8 cellular contexts compared by ENCODE assay signal in the genomic region with DNA sequence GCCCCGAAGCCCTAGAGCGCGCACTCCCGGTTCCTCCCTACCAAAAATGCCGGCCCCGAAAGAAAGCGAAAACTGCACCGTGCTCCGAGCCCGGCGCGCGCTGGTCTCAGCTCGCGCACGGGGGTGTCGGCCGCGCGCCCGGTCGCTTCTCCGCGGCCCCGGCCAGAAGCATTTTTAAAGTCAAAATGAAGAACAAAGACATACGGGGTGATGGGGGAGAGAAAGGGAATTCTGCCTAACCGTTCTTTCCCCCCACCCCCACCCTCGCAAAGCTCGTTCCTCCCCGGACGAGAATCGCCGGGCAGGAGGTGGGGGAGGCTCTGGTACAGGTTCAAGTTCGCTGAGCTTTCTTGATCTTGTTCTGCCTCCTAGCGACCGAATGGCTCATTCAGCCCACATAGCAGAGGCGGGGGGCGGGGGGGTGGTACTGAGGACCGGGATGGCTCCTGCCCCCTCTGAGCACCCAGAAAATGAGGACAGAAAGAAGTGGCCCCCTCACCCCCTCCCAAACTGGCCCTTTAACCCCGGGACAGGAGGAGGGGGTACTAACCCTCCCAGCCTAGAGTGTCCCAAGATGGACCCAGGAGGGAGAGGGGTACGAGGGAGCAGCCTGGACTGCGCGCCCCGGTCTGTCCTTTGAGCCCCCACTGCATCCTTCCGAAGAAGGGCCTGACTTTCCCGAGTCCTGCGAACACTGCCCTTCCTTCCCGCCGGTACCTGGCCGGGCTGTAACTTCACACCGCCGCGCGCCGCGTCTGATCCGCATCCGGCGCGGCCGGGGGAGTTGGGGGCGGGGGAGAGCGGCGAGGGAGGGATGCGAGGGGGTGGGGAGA. TPM values are rescaled to one million over a fixed set of nuclear protein-coding genes. Genes with fewer than 3 reads are reported as not detected.
A peak's percentile ranks its signal among the peaks of the same experiment; 100 is the strongest.
DNase-seq lines count a peak whose midpoint lies in the region; ATAC-seq and TF ChIP-seq lines count a peak whose summit lies in the region.

No MANE protein-coding gene starts in this region.

- peak; percentile 74 for ATAC-seq in body of pancreas

- peaks cover 17% of the 10 kb centered on the region for H3K4me1 Mint-ChIP-seq in HFFc6 (ENCODE audit: low read depth)

- H3K9me3 ChIP-seq in body of pancreas (no peaks in the 10 kb centered on the region), iPS-15b (ENCODE audit: control insufficient read depth, insufficient read depth, low read length) (no peaks in the 10 kb centered on the region), sigmoid colon (no peaks in the 10 kb centered on the region)

- WGBS in body of pancreas, 2 donors = 0% methylated on average over 19 to 64 of the region's 65 CpGs
- 0 to 1% methylated on average over 65 of the region's 65 CpGs for WGBS in sigmoid colon, 2 donors

- intact Hi-C loops in body of pancreas (cut with DNase I) (no loop called here), sigmoid colon (cut with DNase I) (loop anchor here (2.0 to 10.0 kb wide), 5 partner anchors 216 to 1518 kb away; no protein-coding TSS in a partner anchor)

- no peaks in the 10 kb centered on the region for H3K36me3 Mint-ChIP-seq in HFFc6 (ENCODE audit: low read depth)

- DNase-seq in activated T-cell treated with anti-CD3 and anti-CD28 coated beads for 24 hours (ENCODE audit: low read depth) (peak; percentile 38), activated T-cell treated with anti-CD3 and anti-CD28 coated beads for 4 hours (no peak), HFFc6 (peak; percentile 67), M059J (ENCODE audit: low read depth) (peak; percentile 47), SHP77 treated with DMSO at 0.1 percent for 48 hours (lab: John Stamatoyannopoulos, UW) (peak; percentile 70), body of pancreas (peak; percentile 83 to 90 (median 88)), sigmoid colon (peak; percentile 89)

- H3K4me1 ChIP-seq in body of pancreas (peaks cover 21% of the 10 kb centered on the region), iPS-15b (ENCODE audit: control insufficient read depth, insufficient read depth, low read length) (peaks cover 8% of the 10 kb centered on the region), sigmoid colon (peaks cover 0 to 73% (median 48%) of the 10 kb centered on the region in 4 donors)

- H3K4me3 ChIP-seq in body of pancreas (peak overlapping the region; percentile 50 to 67), iPS-15b (ENCODE audit: low read depth, low read length) (peak overlapping the region; percentile 88), sigmoid colon (peak overlapping the region; percentile 68 to 83 (median 76))

- peak overlapping the region; percentile 93 for H3K4me3 Mint-ChIP-seq in HFFc6

- H3K27ac ChIP-seq in body of pancreas (peak overlapping the region; percentile 57 to 88 (median 81)), sigmoid colon (peak overlapping the region; percentile 76 to 95 (median 87))

- peaks cover 0 to 2% of the 10 kb centered on the region in 2 donors for H3K36me3 ChIP-seq in body of pancreas (replicated peaks in 1 of 2; ENCODE audit: insufficient read depth in 1 of 2, low read depth in 2 of 2)
- peaks cover 7% of the 10 kb centered on the region for H3K36me3 ChIP-seq in iPS-15b (ENCODE audit: control insufficient read depth, insufficient read depth, low read length)
- no peaks in the 10 kb centered on the region for H3K36me3 ChIP-seq in sigmoid colon

- H3K27ac Mint-ChIP-seq in HFFc6 = peak overlapping the region; percentile 55

- peaks cover 31% of the 10 kb centered on the region for H3K27me3 Mint-ChIP-seq in HFFc6 (ENCODE audit: insufficient read depth)

- TF ChIP-seq CTCF in HFFc6 (IDR thresholded peaks at IDR 0.05) = peak; percentile 77
- TF ChIP-seq CTCF in body of pancreas (IDR thresholded peaks at IDR 0.05) = peak; percentile 51 to 89 (median 74)
- peak in 3 of 4 experiments; percentile 59 to 70 (median 63) for TF ChIP-seq CTCF in sigmoid colon (IDR thresholded peaks at IDR 0.05)

- no peaks in the 10 kb centered on the region for H3K9me3 Mint-ChIP-seq in HFFc6

- no peak for TF ChIP-seq EP300 in sigmoid colon (IDR thresholded peaks at IDR 0.05)

- H3K27me3 ChIP-seq in body of pancreas = no peaks in the 10 kb centered on the region
- no peaks in the 10 kb centered on the region for H3K27me3 ChIP-seq in iPS-15b (ENCODE audit: control insufficient read depth, insufficient read depth, low read length)
- H3K27me3 ChIP-seq in sigmoid colon = peaks cover 0 to 34% (median 0%) of the 10 kb centered on the region in 3 donors

- TF ChIP-seq POLR2A in body of pancreas (IDR thresholded peaks at IDR 0.05) = peak in 1 of 3 donors; percentile 21
- no peak for TF ChIP-seq POLR2A in sigmoid colon (IDR thresholded peaks at IDR 0.05)

- H3K9ac ChIP-seq in iPS-15b (ENCODE audit: low read depth, low read length) = peak overlapping the region; percentile 74

RNA-seq across cellular contexts. Expression of a gene that starts 3.1 kb away (rescaled TPM):
- 1 to 10 TPM; 1.1 to 3.0 (median 1.9) TPM for total RNA-seq in HFFc6 (2021; fragmentation: NEBNext Ultra II Directional; extraction: Animal tissue kit (Norgen Biotek cat#: 25700))
- under 0.01 TPM in 1 of 2 replicates, not detected in the other for total RNA-seq in M059J (2014; rRNA removed; shearing (Covaris generic))
- total RNA-seq in body of pancreas (10 to 100 TPM; 14.3 to 16.2 TPM), sigmoid colon (10 to 100 TPM; 16.3 to 39.6 (median 19.7) TPM)
- 10 to 100 TPM in 1 of 3 donors, 1 to 10 TPM in 2; 3.6 to 14.5 (median 4.4) TPM for polyA plus RNA-seq in sigmoid colon
